In the genomic region with DNA sequence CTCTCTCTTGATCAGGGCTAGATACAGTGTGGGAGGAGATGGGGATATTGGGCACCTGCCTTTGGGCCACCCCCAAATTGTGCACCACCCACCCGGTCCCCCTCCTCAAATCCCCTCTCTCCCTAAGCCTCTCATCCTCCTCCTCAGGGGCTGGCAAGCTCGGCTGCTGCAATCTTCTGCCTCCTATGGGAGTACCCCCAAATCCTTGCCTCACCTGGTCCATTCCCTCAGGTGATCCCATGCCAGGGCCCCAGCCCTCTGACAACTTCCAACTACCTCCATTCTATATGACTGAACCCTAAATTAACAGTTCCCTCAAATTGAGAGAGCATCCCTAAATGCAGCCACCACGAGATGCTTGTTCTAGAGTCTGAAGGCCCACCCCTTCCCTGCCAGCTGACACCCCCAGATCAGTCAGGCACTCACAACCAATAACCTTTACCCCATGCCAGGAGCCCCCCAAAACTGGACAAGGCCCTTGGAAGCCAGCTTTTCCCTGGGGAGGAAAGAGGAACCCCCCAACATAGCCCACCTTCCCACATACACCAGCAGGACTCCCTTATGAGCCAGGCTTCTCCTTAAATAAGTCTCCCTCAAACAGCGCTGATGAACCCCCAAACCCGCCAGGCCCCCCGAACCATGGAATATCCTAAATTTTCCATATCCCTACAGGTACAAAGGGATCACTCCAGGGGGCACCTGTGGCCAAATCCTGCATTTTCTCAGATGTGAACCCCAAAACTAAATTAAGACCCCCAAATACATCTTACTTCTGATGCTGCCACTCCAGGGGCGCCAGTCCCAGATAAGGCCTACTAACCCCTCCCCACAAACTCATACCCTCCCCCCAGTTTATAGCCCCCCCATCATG, we compare ENCODE assay signal across 6 cellular contexts. TPM values are rescaled to one million over a fixed set of nuclear protein-coding genes. Genes with fewer than 3 reads are reported as not detected.
A peak's percentile ranks its signal among the peaks of the same experiment; 100 is the strongest.
DNase-seq lines count a peak whose midpoint lies in the region; ATAC-seq, FAIRE-seq and TF ChIP-seq lines count a peak whose summit lies in the region.

No MANE protein-coding gene starts in this region.

- no peak for FAIRE-seq in A549 (lab: Jason Lieb, UNC)

- H3K4me2 ChIP-seq in A549 = peak overlapping the region; percentile 96

- TF ChIP-seq POLR2A in A549 (IDR thresholded peaks at IDR 0.05; ENCODE audit: low read length) = no peak

- H3K27ac ChIP-seq in A549 (peak overlapping the region; percentile 73 to 98), SJSA1 (no peak overlapping the region), iPS-20b (ENCODE audit: low read length) (no peak overlapping the region)

- TF ChIP-seq CTCF in A549 (IDR thresholded peaks at IDR 0.05) = no peak

- WGBS in A549 (ENCODE audit: missing lambda C conversion rate) = 35% methylated on average over 7 of the region's 7 CpGs

- POLR2A ChIA-PET in A549 (lab: Yijun Ruan, JAX) = no interaction called here

- H3K9ac ChIP-seq in iPS-20b (ENCODE audit: low read depth, low read length) = peak overlapping the region; percentile 66; the same call in 1 of the 2 replicates

- no peaks in the 10 kb centered on the region for H3K9me3 ChIP-seq in A549
- no peaks in the 10 kb centered on the region for H3K9me3 ChIP-seq in SJSA1 (replicated peaks)
- no peaks in the 10 kb centered on the region for H3K9me3 ChIP-seq in iPS-20b (ENCODE audit: insufficient read depth, low read depth, low read length)

- H3K4me1 ChIP-seq in A549 = peaks cover 53% of the 10 kb centered on the region
- H3K4me1 ChIP-seq in SJSA1 (replicated peaks) = peaks cover 58% of the 10 kb centered on the region
- peaks cover 43% of the 10 kb centered on the region; the same call in 1 of the 2 replicates for H3K4me1 ChIP-seq in iPS-20b (ENCODE audit: insufficient read depth, low read length)

- no peak for TF ChIP-seq RAD21 in A549 (conservative IDR thresholded peaks at IDR 0.05 in 1 of 2, IDR thresholded peaks at IDR 0.05 in 1 of 2)

- H3K4me3 ChIP-seq in A549 (peak overlapping the region; percentile 51), SJSA1 (peak overlapping the region; percentile 24), iPS-20b (ENCODE audit: low read length) (peak overlapping the region; percentile 77)

- no peaks in the 10 kb centered on the region for H3K27me3 ChIP-seq in SJSA1 (replicated peaks)
- no peaks in the 10 kb centered on the region; the same call in 1 of the 2 replicates for H3K27me3 ChIP-seq in iPS-20b (ENCODE audit: insufficient read depth, low read length)

- CTCF ChIA-PET in A549 (lab: Yijun Ruan, JAX) = interaction anchor here (0.6 to 3.7 kb wide), 6 partner anchors 39 to 565 kb away, joined by 3 to 24 read pairs (median 4); a partner anchor contains a TSS

- no peak for ATAC-seq in A549
- ATAC-seq in GM21360 (IDR thresholded peaks at IDR 0.05; ENCODE audit: unreplicated experiment) = no peak

- DNase-seq in A549 (ENCODE audit: low read depth in 1 of 2, low spot score in 1 of 2) (no peak), SJSA1 (ENCODE audit: low read depth in 1 of 2, low spot score in 2 of 2) (no peak), SW480 (ENCODE audit: low spot score) (no peak), RPMI8226 (no peak)

- no peak for TF ChIP-seq EP300 in A549 (IDR thresholded peaks at IDR 0.05)

- H3K36me3 ChIP-seq in SJSA1 (peaks cover 18% of the 10 kb centered on the region), iPS-20b (ENCODE audit: insufficient read depth, low read depth, low read length) (peaks cover 7% of the 10 kb centered on the region)

TF ChIP-seq in A549, 52 proteins besides CTCF, POLR2A, EP300 and RAD21 (continues in another document):
- TF ChIP-seq MYC (IDR thresholded peaks at IDR 0.05; ENCODE audit: borderline replicate concordance, low read length) (no peak), HDAC2 (IDR thresholded peaks at IDR 0.05) (0 out of 2 replicates have a peak, but pooled peaks have one; percentile 45), HEYL (CRISPR knock-in tag; IDR thresholded peaks at IDR 0.05) (no peak), NPAS2 (CRISPR knock-in tag; IDR thresholded peaks at IDR 0.05; ENCODE audit: borderline replicate concordance) (no peak), FOXS1 (CRISPR knock-in tag; IDR thresholded peaks at IDR 0.05) (no peak), EHMT2 (IDR thresholded peaks at IDR 0.05; ENCODE audit: low read depth) (no peak), POLR2AphosphoS2 (conservative IDR thresholded peaks at IDR 0.05; ENCODE audit: low read length) (0 out of 2 replicates have a peak, but pooled peaks have one; percentile 29)
- TF ChIP-seq, protein P1, sequence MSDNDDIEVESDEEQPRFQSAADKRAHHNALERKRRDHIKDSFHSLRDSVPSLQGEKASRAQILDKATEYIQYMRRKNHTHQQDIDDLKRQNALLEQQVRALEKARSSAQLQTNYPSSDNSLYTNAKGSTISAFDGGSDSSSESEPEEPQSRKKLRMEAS (IDR thresholded peaks at IDR 0.05) = no peak
- TF ChIP-seq, protein P2, sequence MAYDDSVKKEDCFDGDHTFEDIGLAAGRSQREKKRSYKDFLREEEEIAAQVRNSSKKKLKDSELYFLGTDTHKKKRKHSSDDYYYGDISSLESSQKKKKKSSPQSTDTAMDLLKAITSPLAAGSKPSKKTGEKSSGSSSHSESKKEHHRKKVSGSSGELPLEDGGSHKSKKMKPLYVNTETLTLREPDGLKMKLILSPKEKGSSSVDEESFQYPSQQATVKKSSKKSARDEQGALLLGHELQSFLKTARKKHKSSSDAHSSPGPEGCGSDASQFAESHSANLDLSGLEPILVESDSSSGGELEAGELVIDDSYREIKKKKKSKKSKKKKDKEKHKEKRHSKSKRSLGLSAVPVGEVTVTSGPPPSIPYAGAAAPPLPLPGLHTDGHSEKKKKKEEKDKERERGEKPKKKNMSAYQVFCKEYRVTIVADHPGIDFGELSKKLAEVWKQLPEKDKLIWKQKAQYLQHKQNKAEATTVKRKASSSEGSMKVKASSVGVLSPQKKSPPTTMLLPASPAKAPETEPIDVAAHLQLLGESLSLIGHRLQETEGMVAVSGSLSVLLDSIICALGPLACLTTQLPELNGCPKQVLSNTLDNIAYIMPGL (CRISPR knock-in tag; IDR thresholded peaks at IDR 0.05; ENCODE audit: borderline replicate concordance) = no peak
- TF ChIP-seq, protein P3, sequence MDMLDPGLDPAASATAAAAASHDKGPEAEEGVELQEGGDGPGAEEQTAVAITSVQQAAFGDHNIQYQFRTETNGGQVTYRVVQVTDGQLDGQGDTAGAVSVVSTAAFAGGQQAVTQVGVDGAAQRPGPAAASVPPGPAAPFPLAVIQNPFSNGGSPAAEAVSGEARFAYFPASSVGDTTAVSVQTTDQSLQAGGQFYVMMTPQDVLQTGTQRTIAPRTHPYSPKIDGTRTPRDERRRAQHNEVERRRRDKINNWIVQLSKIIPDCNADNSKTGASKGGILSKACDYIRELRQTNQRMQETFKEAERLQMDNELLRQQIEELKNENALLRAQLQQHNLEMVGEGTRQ (IDR thresholded peaks at IDR 0.05) = no peak

RNA-seq across cellular contexts. Expression of a gene that starts 3.2 kb away (rescaled TPM):
- polyA plus RNA-seq in A549 (2011; rRNA removed) (8.3 and 9.2 TPM in 2 replicates), A549 (2017; fragmentation: RNase III; extraction: RNeasy Plus Mini Kit Qiagen cat#74134 plus additional on column Dnase treatment) (16.1 to 22.6 TPM (median 21.3 TPM) in 3 replicates)
- 10.9 and 12.1 TPM in 2 replicates for polyA plus RNA-seq in A549 (2012; cell fraction: cytosol; rRNA removed)
- 29.1 and 29.3 TPM in 2 replicates for polyA plus RNA-seq in A549 (2012; cell fraction: nucleus; rRNA removed)
- 10.5 and 12.4 TPM in 2 replicates for polyA minus RNA-seq in A549 (2011; rRNA and poly(A)+ RNA removed)
- 8.9 and 9.3 TPM in 2 replicates for total RNA-seq in SJSA1 (2014; rRNA removed; shearing (Covaris generic))

RNA-seq across cellular contexts. Expression of a gene that starts 3.3 kb away (rescaled TPM):
- polyA plus RNA-seq in A549 (2011; rRNA removed) (238 and 288 TPM in 2 replicates), A549 (2017; fragmentation: RNase III; extraction: RNeasy Plus Mini Kit Qiagen cat#74134 plus additional on column Dnase treatment) (392 to 429 TPM (median 425 TPM) in 3 replicates)
- 382 and 426 TPM in 2 replicates for polyA plus RNA-seq in A549 (2012; cell fraction: cytosol; rRNA removed)
- polyA plus RNA-seq in A549 (2012; cell fraction: nucleus; rRNA removed) = 3,030 and 3,491 TPM in 2 replicates
- 239 and 248 TPM in 2 replicates for polyA minus RNA-seq in A549 (2011; rRNA and poly(A)+ RNA removed)
- 205 and 227 TPM in 2 replicates for total RNA-seq in SJSA1 (2014; rRNA removed; shearing (Covaris generic))

RNA-seq across cellular contexts. Expression of a gene that starts 17.8 kb away (rescaled TPM):
- polyA plus RNA-seq in A549 (2011; rRNA removed) = 5.7 and 9.6 TPM in 2 replicates
- polyA plus RNA-seq in A549 (2012; cell fraction: cytosol; rRNA removed) = 6.5 and 9.2 TPM in 2 replicates
- 13.8 and 22.3 TPM in 2 replicates for polyA plus RNA-seq in A549 (2012; cell fraction: nucleus; rRNA removed)
- polyA plus RNA-seq in A549 (2017; fragmentation: RNase III; extraction: RNeasy Plus Mini Kit Qiagen cat#74134 plus additional on column Dnase treatment) = 30.7 to 40.4 TPM (median 37.7 TPM) in 3 replicates
- polyA minus RNA-seq in A549 (2011; rRNA and poly(A)+ RNA removed) = 27.8 and 36.3 TPM in 2 replicates
- 30.6 and 45.3 TPM in 2 replicates for total RNA-seq in SJSA1 (2014; rRNA removed; shearing (Covaris generic))

RNA-seq across cellular contexts. Expression of a gene that starts 22.8 kb away (rescaled TPM):
- polyA plus RNA-seq in A549 (2011; rRNA removed) (52.1 and 61.2 TPM in 2 replicates), A549 (2017; fragmentation: RNase III; extraction: RNeasy Plus Mini Kit Qiagen cat#74134 plus additional on column Dnase treatment) (70.9 to 80.2 TPM (median 79.1 TPM) in 3 replicates)
- polyA plus RNA-seq in A549 (2012; cell fraction: cytosol; rRNA removed) = 43.2 and 48.2 TPM in 2 replicates
- polyA plus RNA-seq in A549 (2012; cell fraction: nucleus; rRNA removed) = 28.6 and 32.6 TPM in 2 replicates
- 66.5 and 74.4 TPM in 2 replicates for polyA minus RNA-seq in A549 (2011; rRNA and poly(A)+ RNA removed)
- 27.5 and 30.3 TPM in 2 replicates for total RNA-seq in SJSA1 (2014; rRNA removed; shearing (Covaris generic))

RNA-seq across cellular contexts. Expression of a gene that starts 25.8 kb away (rescaled TPM):
- polyA plus RNA-seq in A549 (2011; rRNA removed) (399 and 502 TPM in 2 replicates), A549 (2017; fragmentation: RNase III; extraction: RNeasy Plus Mini Kit Qiagen cat#74134 plus additional on column Dnase treatment) (431 to 510 TPM (median 504 TPM) in 3 replicates)
- polyA plus RNA-seq in A549 (2012; cell fraction: cytosol; rRNA removed) = 329 and 360 TPM in 2 replicates
- 93.2 and 184 TPM in 2 replicates for polyA plus RNA-seq in A549 (2012; cell fraction: nucleus; rRNA removed)
- 305 and 331 TPM in 2 replicates for polyA minus RNA-seq in A549 (2011; rRNA and poly(A)+ RNA removed)
- 139 and 146 TPM in 2 replicates for total RNA-seq in SJSA1 (2014; rRNA removed; shearing (Covaris generic))

Comparison
In these comparisons a context has a peak if more than half of its experiments do, and no peak if none do; other contexts are left out.
1. H3K27ac ChIP-seq: peak in A549 (2 of 2); none in SJSA1 (single experiment) and iPS-20b (single experiment).
2. H3K4me3 ChIP-seq: peak in every context shown above with its lines; median percentile 77 in iPS-20b; 51 in A549; 24 in SJSA1.